Comparison of ENCODE assay signal across 9 cellular contexts in genomic region chr16:66881014-66881417, GRCh38. TPM values are rescaled to one million over a fixed set of nuclear protein-coding genes. Genes with fewer than 3 reads are reported as not detected.
DNase-seq lines count a peak whose midpoint lies in the region; ATAC-seq and TF ChIP-seq lines count a peak whose summit lies in the region.
"Had no signal": no experiment of that assay in that cellular context is flagged by ENCODE, and none has a peak within 500 bp of the region (broad histone marks: within the 10 kb centered on the region; RNA-seq: fewer than 3 reads in every experiment).

No MANE protein-coding gene starts in this region.

- no peak for DNase-seq in AG10803 (ENCODE audit: low read depth)
- DNase-seq in HFF-Myc (ENCODE audit: extremely low read depth, low read depth): no peak
- DNase-seq in WERI-Rb-1: no peak
- no peak for DNase-seq in cardiac muscle cell (ENCODE audit: low read depth in 1 of 2, low spot score in 1 of 2)
- no peak for DNase-seq in sciatic nerve (ENCODE audit: low spot score)
- no peak for DNase-seq in SK-N-DZ (ENCODE audit: low spot score)
- no peak for DNase-seq in islet precursor cell
- no peak for DNase-seq in amniotic stem cell (lab: John Stamatoyannopoulos, UW)

- H3K27ac ChIP-seq in WERI-Rb-1 (peak overlapping the region; percentile 73), cardiac muscle cell (no peak overlapping the region)

- H3K4me3 ChIP-seq in AG10803 (ENCODE audit: low read length) (peak overlapping the region; percentile 89), HFF-Myc (replicated peaks; ENCODE audit: low read depth, low read length) (peak overlapping the region; percentile 91), WERI-Rb-1 (ENCODE audit: low read depth, low read length) (peak overlapping the region; percentile 63), cardiac muscle cell (peak overlapping the region; percentile 58)

- H3K27me3 ChIP-seq in WERI-Rb-1 (ENCODE audit: insufficient read depth, low read depth, severe bottlenecking) (no peaks in the 10 kb centered on the region), cardiac muscle cell (no peaks in the 10 kb centered on the region)

- H3K36me3 ChIP-seq in WERI-Rb-1 (peaks cover 28% of the 10 kb centered on the region), cardiac muscle cell (peaks cover 3% of the 10 kb centered on the region)

- H3K9me3 ChIP-seq in WERI-Rb-1 (ENCODE audit: severe bottlenecking): no peaks in the 10 kb centered on the region
- H3K9me3 ChIP-seq in cardiac muscle cell (ENCODE audit: low read depth): no peaks in the 10 kb centered on the region

- no peak for TF ChIP-seq CTCF in AG10803 (conservative IDR thresholded peaks at IDR 0.05; ENCODE audit: low read length)
- no peak for TF ChIP-seq CTCF in HFF-Myc (IDR thresholded peaks at IDR 0.05; ENCODE audit: low read depth, low read length, missing control alignments)
- no peak for TF ChIP-seq CTCF in WERI-Rb-1 (IDR thresholded peaks at IDR 0.05; ENCODE audit: low read depth, low read length)
- no peak for TF ChIP-seq CTCF in cardiac muscle cell (IDR thresholded peaks at IDR 0.05; ENCODE audit: low read depth, low read length)

- peak; percentile 19 for ATAC-seq in sciatic nerve

- no peaks in the 10 kb centered on the region for H3K4me1 ChIP-seq in cardiac muscle cell (ENCODE audit: low read depth)

- intact Hi-C loops in sciatic nerve (cut with DNase I): no loop called here

RNA-seq across cellular contexts. Expression of gene PDP2, which starts 0.7 kb away (rescaled TPM):
- 6.0 and 19.4 TPM in 2 replicates for total RNA-seq in cardiac muscle cell
- polyA plus RNA-seq in cardiac muscle cell: 4.1 and 7.4 TPM in 2 replicates
- 17.6 TPM for total RNA-seq in sciatic nerve
- 10.1 and 12.2 TPM in 2 replicates for polyA plus RNA-seq in SK-N-DZ (2014; cell fraction: cytosol; rRNA removed)
- polyA plus RNA-seq in SK-N-DZ (2014; cell fraction: nucleus; rRNA removed): 3.4 and 12.6 TPM in 2 replicates

RNA-seq across cellular contexts. Expression of gene CA7, which starts 36.8 kb away (rescaled TPM):
- total RNA-seq in cardiac muscle cell (0.27 and 1.0 TPM in 2 replicates), sciatic nerve (not detected)
- 0.46 and 1.2 TPM in 2 replicates for polyA plus RNA-seq in cardiac muscle cell
- not detected in 2 replicates for polyA plus RNA-seq in SK-N-DZ (2014; cell fraction: cytosol; rRNA removed)
- polyA plus RNA-seq in SK-N-DZ (2014; cell fraction: nucleus; rRNA removed): not detected in 2 replicates
- total RNA-seq: glomerular endothelial cell had no signal

RNA-seq across cellular contexts. Expression of gene CDH16, which starts 37.7 kb away (rescaled TPM):
- total RNA-seq in cardiac muscle cell (0.07 and 4.4 TPM in 2 replicates), sciatic nerve (not detected)
- not detected in 2 replicates for polyA plus RNA-seq in cardiac muscle cell
- polyA plus RNA-seq in SK-N-DZ (2014; cell fraction: cytosol; rRNA removed): not detected in 2 replicates
- not detected in 2 replicates for polyA plus RNA-seq in SK-N-DZ (2014; cell fraction: nucleus; rRNA removed)
- total RNA-seq: glomerular endothelial cell had no signal

RNA-seq across cellular contexts. Expression of gene RRAD, which starts 44.3 kb away (rescaled TPM):
- total RNA-seq in cardiac muscle cell (51.6 and 246 TPM in 2 replicates), sciatic nerve (6.2 TPM)
- 73.8 and 318 TPM in 2 replicates for polyA plus RNA-seq in cardiac muscle cell
- 0.12 TPM in 1 of 2 replicates, not detected in the other for polyA plus RNA-seq in SK-N-DZ (2014; cell fraction: cytosol; rRNA removed)
- 0.26 TPM in 1 of 2 replicates, not detected in the other for polyA plus RNA-seq in SK-N-DZ (2014; cell fraction: nucleus; rRNA removed)

RNA-seq across cellular contexts. Expression of gene NAE1, which starts 50.2 kb away (rescaled TPM):
- total RNA-seq in cardiac muscle cell: 39.5 and 45.2 TPM in 2 replicates
- 97.8 and 114 TPM in 2 replicates for polyA plus RNA-seq in cardiac muscle cell
- 60.6 TPM for total RNA-seq in sciatic nerve
- 197 and 200 TPM in 2 replicates for polyA plus RNA-seq in SK-N-DZ (2014; cell fraction: cytosol; rRNA removed)
- polyA plus RNA-seq in SK-N-DZ (2014; cell fraction: nucleus; rRNA removed): 322 and 353 TPM in 2 replicates
